Comparison of ENCODE assay signal across 8 cellular contexts in the genomic region with DNA sequence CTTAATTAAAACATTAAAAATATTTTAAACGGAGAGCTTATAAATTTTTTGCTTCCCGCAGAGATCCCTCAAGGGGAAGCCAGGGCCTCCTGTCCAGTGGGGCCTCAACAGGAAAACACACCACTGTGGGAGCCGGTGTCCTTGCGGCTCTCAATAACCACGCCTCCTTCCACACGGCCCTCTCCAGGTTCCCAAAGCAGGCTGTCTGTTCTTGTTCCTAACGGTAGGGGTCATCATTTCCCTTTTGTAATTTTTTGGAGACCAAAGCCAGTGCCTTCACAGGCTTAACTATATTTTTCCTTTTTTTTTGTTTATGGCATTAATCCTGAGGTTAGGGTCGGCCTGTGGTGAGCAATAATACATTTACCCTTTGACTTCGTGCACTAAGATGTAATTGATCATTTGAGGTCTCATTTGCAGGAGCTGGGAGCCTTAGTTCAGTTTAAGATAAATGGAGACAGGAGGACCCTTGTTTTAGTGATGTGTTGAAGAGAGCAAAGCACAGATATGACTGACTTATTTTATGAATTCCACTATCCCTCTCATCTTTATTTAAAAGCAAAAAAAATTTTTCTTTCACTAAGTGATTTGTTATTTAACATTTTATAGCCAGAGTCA.
A peak's percentile ranks its signal among the peaks of the same experiment; 100 is the strongest.
DNase-seq lines count a peak whose midpoint lies in the region; ATAC-seq and TF ChIP-seq lines count a peak whose summit lies in the region.

No MANE protein-coding gene starts in this region.

- H3K36me3 ChIP-seq in left ventricle myocardium inferior (no peaks in the 10 kb centered on the region), sigmoid colon (no peaks in the 10 kb centered on the region)

- H3K4me1 ChIP-seq in left ventricle myocardium inferior (peaks cover 3% of the 10 kb centered on the region), sigmoid colon (no peaks in the 10 kb centered on the region)

- no peak for TF ChIP-seq EP300 in sigmoid colon (IDR thresholded peaks at IDR 0.05)

- no peak overlapping the region for H3K4me3 Mint-ChIP-seq in activated naive CD8-positive, alpha-beta T cell treated with anti-CD3 and anti-CD28 coated beads, Interleukin-2, amount 50 U/mL, for 24 hours

- H3K27me3 ChIP-seq in left ventricle myocardium inferior (ENCODE audit: low read depth) (peaks cover 12% of the 10 kb centered on the region), sigmoid colon (no peaks in the 10 kb centered on the region)

- peaks cover 2% of the 10 kb centered on the region for H3K4me1 Mint-ChIP-seq in activated naive CD8-positive, alpha-beta T cell treated with anti-CD3 and anti-CD28 coated beads, Interleukin-2, amount 50 U/mL, for 24 hours

- no peak overlapping the region for H3K27ac Mint-ChIP-seq in activated naive CD8-positive, alpha-beta T cell treated with anti-CD3 and anti-CD28 coated beads, Interleukin-2, amount 50 U/mL, for 24 hours

- H3K36me3 Mint-ChIP-seq in activated naive CD8-positive, alpha-beta T cell treated with anti-CD3 and anti-CD28 coated beads, Interleukin-2, amount 50 U/mL, for 24 hours (ENCODE audit: low read depth), result no peaks in the 10 kb centered on the region

- WGBS in sigmoid colon, 2 donors, result 0 to 2% methylated on average over 9 of the region's 9 CpGs

- no peak for TF ChIP-seq POLR2A in sigmoid colon (IDR thresholded peaks at IDR 0.05)

- intact Hi-C loops in left ventricle myocardium inferior (cut with micrococcal nuclease), result loop anchor here (5.0 kb wide), 1 partner anchor 665 kb away; no protein-coding TSS in a partner anchor
- intact Hi-C loops in sigmoid colon (cut with DNase I), result loop anchor here (1.0 kb wide), 1 partner anchor 663 kb away; no protein-coding TSS in a partner anchor

- ATAC-seq in GM19467 (IDR thresholded peaks at IDR 0.05; ENCODE audit: unreplicated experiment) (peak; percentile 86), GM19328 (IDR thresholded peaks at IDR 0.05; ENCODE audit: unreplicated experiment) (no peak)
- peak; percentile 61 for ATAC-seq in activated naive CD8-positive, alpha-beta T cell treated with anti-CD3 and anti-CD28 coated beads, Interleukin-2, amount 50 U/mL, for 24 hours

- H3K9me3 Mint-ChIP-seq in activated naive CD8-positive, alpha-beta T cell treated with anti-CD3 and anti-CD28 coated beads, Interleukin-2, amount 50 U/mL, for 24 hours, result no peaks in the 10 kb centered on the region

- H3K27ac ChIP-seq in left ventricle myocardium inferior (replicated peaks) (no peak overlapping the region), sigmoid colon (no peak overlapping the region)

- H3K4me3 ChIP-seq in left ventricle myocardium inferior (no peak overlapping the region), sigmoid colon (no peak overlapping the region)

- TF ChIP-seq CTCF in left ventricle myocardium inferior (IDR thresholded peaks at IDR 0.05; ENCODE audit: borderline replicate concordance) (peak; percentile 88), sigmoid colon (IDR thresholded peaks at IDR 0.05) (peak; percentile 54 to 82 (median 72))

- H3K9me3 ChIP-seq in left ventricle myocardium inferior (replicated peaks) (no peaks in the 10 kb centered on the region), sigmoid colon (no peaks in the 10 kb centered on the region)

- H3K27me3 Mint-ChIP-seq in activated naive CD8-positive, alpha-beta T cell treated with anti-CD3 and anti-CD28 coated beads, Interleukin-2, amount 50 U/mL, for 24 hours, result peaks cover 24% of the 10 kb centered on the region

- DNase-seq in DMS53 (lab: John Stamatoyannopoulos, UW), result peak; percentile 85
- peak; percentile 16 for DNase-seq in HS-5 (ENCODE audit: low read depth)
- peak; percentile 69 for DNase-seq in NCI-H82 treated with DMSO at 0.1 percent for 48 hours (lab: John Stamatoyannopoulos, UW; ENCODE audit: unreplicated experiment)
- DNase-seq in activated naive CD8-positive, alpha-beta T cell treated with anti-CD3 and anti-CD28 coated beads, Interleukin-2, amount 50 U/mL, for 24 hours, result peak; percentile 28
- DNase-seq in left ventricle myocardium inferior, result peak; percentile 32
- DNase-seq in sigmoid colon, result no peak
